ENCODE assay signal across 7 cellular contexts in genomic region chr4:121729753-121730152, GRCh38. TPM values are rescaled to one million over a fixed set of nuclear protein-coding genes. Genes with fewer than 3 reads are reported as not detected.
"Had no signal": no experiment of that assay in that cellular context is flagged by ENCODE, and none has a peak within 500 bp of the region (broad histone marks: within the 10 kb centered on the region; RNA-seq: fewer than 3 reads in every experiment).

No MANE protein-coding gene starts in this region.

RNA-seq across cellular contexts. Expression of gene SMIM43, which starts 35.2 kb away (rescaled TPM):
- total RNA-seq: endodermal cell, endothelial cell of umbilical vein, epithelial cell of proximal tubule, esophagus mucosa, foreskin keratinocyte, gastrocnemius medialis, hepatocyte had no signal
